Comparison of ENCODE assay signal across 8 cellular contexts in genomic region chr19:10316229-10317044, GRCh38. TPM values are rescaled to one million over a fixed set of nuclear protein-coding genes. Genes with fewer than 3 reads are reported as not detected.
A peak's percentile ranks its signal among the peaks of the same experiment; 100 is the strongest.
DNase-seq lines count a peak whose midpoint lies in the region; ATAC-seq and TF ChIP-seq lines count a peak whose summit lies in the region.

No MANE protein-coding gene starts in this region.

- H3K27me3 ChIP-seq in SU-DHL-6 (ENCODE audit: low read length) (no peaks in the 10 kb centered on the region), left ventricle myocardium inferior (ENCODE audit: low read depth) (no peaks in the 10 kb centered on the region)

- no peak for DNase-seq in HFF-Myc (ENCODE audit: extremely low read depth, low read depth)
- DNase-seq in left ventricle myocardium inferior: no peak
- no peak for DNase-seq in stimulated activated naive B cell treated with anti-CD40 and anti-IgM and Interleukin-4, amounts not matched to agents 10 μg/mL and 1 μg/mL and 100 μg/mL, for 72 hours
- no peak for DNase-seq in NCI-H510A treated with DMSO at 0.1 percent for 48 hours (lab: John Stamatoyannopoulos, UW)
- no peak for DNase-seq in G401 (ENCODE audit: low spot score)
- no peak for DNase-seq in NCI-H2227 treated with DMSO at 0.1 percent for 48 hours (lab: John Stamatoyannopoulos, UW)

- H3K9ac ChIP-seq in SU-DHL-6 (ENCODE audit: low read length): peak overlapping the region; percentile 72

- H3K9me3 Mint-ChIP-seq in stimulated activated naive B cell treated with anti-CD40 and anti-IgM and Interleukin-4, amounts not matched to agents 10 μg/mL and 1 μg/mL and 100 μg/mL, for 72 hours: no peaks in the 10 kb centered on the region

- in situ Hi-C loops in G401 (cut with HindIII; ENCODE audit: low sequenced_read_pairs): no loop called here

- H3K4me3 Mint-ChIP-seq in stimulated activated naive B cell treated with anti-CD40 and anti-IgM and Interleukin-4, amounts not matched to agents 10 μg/mL and 1 μg/mL and 100 μg/mL, for 72 hours: peak overlapping the region; percentile 93 to 95

- no peaks in the 10 kb centered on the region for H3F3A ChIP-seq in SU-DHL-6 (ENCODE audit: insufficient read depth)

- H3K79me2 ChIP-seq in SU-DHL-6 (ENCODE audit: insufficient read depth, low read length): no peaks in the 10 kb centered on the region

- H3K4me1 ChIP-seq in left ventricle myocardium inferior: peaks cover 19% of the 10 kb centered on the region

- peaks cover 19 to 30% of the 10 kb centered on the region in 2 donors for H3K4me1 Mint-ChIP-seq in stimulated activated naive B cell treated with anti-CD40 and anti-IgM and Interleukin-4, amounts not matched to agents 10 μg/mL and 1 μg/mL and 100 μg/mL, for 72 hours

- no peaks in the 10 kb centered on the region for H3K36me3 ChIP-seq in SU-DHL-6 (ENCODE audit: low read length)
- H3K36me3 ChIP-seq in left ventricle myocardium inferior: peaks cover 50% of the 10 kb centered on the region

- H3K9me2 ChIP-seq in SU-DHL-6 (replicated peaks; ENCODE audit: insufficient read depth, low read length): no peaks in the 10 kb centered on the region

- no peaks in the 10 kb centered on the region for H3K27me3 Mint-ChIP-seq in stimulated activated naive B cell treated with anti-CD40 and anti-IgM and Interleukin-4, amounts not matched to agents 10 μg/mL and 1 μg/mL and 100 μg/mL, for 72 hours

- ATAC-seq in stimulated activated naive B cell treated with anti-CD40 and anti-IgM and Interleukin-4, amounts not matched to agents 10 μg/mL and 1 μg/mL and 100 μg/mL, for 72 hours (replicated peaks): peak; percentile 3 to 6
- no peak for ATAC-seq in HG03039 (IDR thresholded peaks at IDR 0.05; ENCODE audit: unreplicated experiment)

- TF ChIP-seq CTCF in HFF-Myc (IDR thresholded peaks at IDR 0.05; ENCODE audit: low read depth, low read length, missing control alignments) (no peak), SU-DHL-6 (IDR thresholded peaks at IDR 0.05; ENCODE audit: insufficient read depth, low read length, poor library complexity, severe bottlenecking) (no peak), left ventricle myocardium inferior (IDR thresholded peaks at IDR 0.05; ENCODE audit: borderline replicate concordance) (no peak)

- intact Hi-C loops in left ventricle myocardium inferior (cut with micrococcal nuclease): no loop called here

- H3K27ac Mint-ChIP-seq in stimulated activated naive B cell treated with anti-CD40 and anti-IgM and Interleukin-4, amounts not matched to agents 10 μg/mL and 1 μg/mL and 100 μg/mL, for 72 hours: peak overlapping the region; percentile 93

- H3K4me2 ChIP-seq in SU-DHL-6 (ENCODE audit: low read depth, low read length, poor library complexity, severe bottlenecking): peak overlapping the region; percentile 61

- H3K36me3 Mint-ChIP-seq in stimulated activated naive B cell treated with anti-CD40 and anti-IgM and Interleukin-4, amounts not matched to agents 10 μg/mL and 1 μg/mL and 100 μg/mL, for 72 hours: peaks cover 28 to 38% of the 10 kb centered on the region in 2 donors

- H3K4me3 ChIP-seq in HFF-Myc (replicated peaks; ENCODE audit: low read depth, low read length) (peak overlapping the region; percentile 60), SU-DHL-6 (ENCODE audit: insufficient read depth, low read length, poor library complexity, severe bottlenecking) (peak overlapping the region; percentile 68), left ventricle myocardium inferior (peak overlapping the region; percentile 99)

- H3K9me3 ChIP-seq in SU-DHL-6 (ENCODE audit: insufficient read depth, low read length): no peaks in the 10 kb centered on the region
- no peaks in the 10 kb centered on the region for H3K9me3 ChIP-seq in left ventricle myocardium inferior (replicated peaks)

- H2AFZ ChIP-seq in SU-DHL-6 (ENCODE audit: low read depth, low read length, severe bottlenecking): no peak overlapping the region

- H3K27ac ChIP-seq in SU-DHL-6 (ENCODE audit: low read depth, low read length) (0 out of 2 replicates have a peak overlapping the region, but pooled peaks have one; percentile 6), left ventricle myocardium inferior (replicated peaks) (peak overlapping the region; percentile 72)

- no peaks in the 10 kb centered on the region for H4K20me1 ChIP-seq in SU-DHL-6 (ENCODE audit: low read depth, low read length)

RNA-seq across cellular contexts. Expression of gene FDX2, which starts 0.6 kb away (rescaled TPM):
- 17.4 TPM for total RNA-seq in left ventricle myocardium inferior
- 25.2 and 26.2 TPM in 2 replicates for total RNA-seq in G401 (2014; rRNA removed; shearing (Covaris generic))

RNA-seq across cellular contexts. Expression of gene ZGLP1, which starts 6.8 kb away (rescaled TPM):
- total RNA-seq in left ventricle myocardium inferior: 0.74 TPM
- 0.55 and 1.6 TPM in 2 replicates for total RNA-seq in G401 (2014; rRNA removed; shearing (Covaris generic))

RNA-seq across cellular contexts. Expression of gene RAVER1, which starts 16.9 kb away (rescaled TPM):
- 11.1 TPM for total RNA-seq in left ventricle myocardium inferior
- total RNA-seq in G401 (2014; rRNA removed; shearing (Covaris generic)): 21.8 and 22.7 TPM in 2 replicates

RNA-seq across cellular contexts. Expression of gene ICAM3, which starts 23.0 kb away (rescaled TPM):
- 31.3 TPM for total RNA-seq in left ventricle myocardium inferior
- 21.8 and 23.8 TPM in 2 replicates for total RNA-seq in G401 (2014; rRNA removed; shearing (Covaris generic))

RNA-seq across cellular contexts. Expression of gene ICAM5, which starts 26.7 kb away (rescaled TPM):
- 0.49 TPM for total RNA-seq in left ventricle myocardium inferior
- total RNA-seq in G401 (2014; rRNA removed; shearing (Covaris generic)): 13.2 and 14.8 TPM in 2 replicates
